8 cellular contexts compared by ENCODE assay signal in the genomic region with DNA sequence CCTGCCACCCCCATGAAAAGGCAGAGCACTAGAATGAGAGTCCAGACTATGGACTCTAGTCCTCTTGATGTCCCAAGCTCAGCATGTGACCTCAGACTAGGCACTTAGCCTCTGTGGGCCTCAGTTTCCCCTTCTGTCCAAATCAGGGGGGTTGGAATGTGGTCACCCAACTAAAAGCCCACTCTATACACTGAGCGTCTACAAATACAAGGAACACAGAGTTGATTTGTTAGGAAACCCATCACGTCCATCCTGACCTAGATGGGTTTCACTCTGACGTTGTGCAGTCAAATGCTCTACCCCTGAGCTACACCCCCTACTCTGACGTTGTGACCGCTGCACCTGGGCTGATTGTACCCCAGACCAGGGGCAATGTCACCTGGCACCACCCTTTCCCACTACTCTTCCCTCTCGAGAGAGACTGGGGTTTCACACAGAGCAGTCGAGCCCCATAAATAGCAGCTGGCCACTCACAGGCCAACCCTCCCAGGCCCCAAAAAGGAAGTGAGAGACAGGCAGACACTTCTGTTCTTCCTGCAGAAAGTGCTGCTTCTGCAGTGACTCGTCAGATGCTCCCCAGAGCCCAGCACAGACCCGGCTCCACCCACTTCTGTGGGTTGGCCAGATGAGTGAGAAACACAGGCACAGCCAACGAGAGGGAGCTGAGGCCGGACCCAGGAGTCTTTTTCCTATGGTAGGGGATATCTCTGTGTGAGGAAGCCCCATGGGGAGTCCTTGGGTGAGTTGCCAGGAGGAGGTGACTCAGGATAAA. TPM values are rescaled to one million over a fixed set of nuclear protein-coding genes. Genes with fewer than 3 reads are reported as not detected.
DNase-seq lines count a peak whose midpoint lies in the region; ATAC-seq, FAIRE-seq and TF ChIP-seq lines count a peak whose summit lies in the region.

No MANE protein-coding gene starts in this region.

- no peak for FAIRE-seq in A549 (lab: Jason Lieb, UNC)

- DNase-seq in A549 (ENCODE audit: low read depth in 1 of 2, low spot score in 1 of 2): peak; percentile 59 to 74
- peak; percentile 32 for DNase-seq in RKO (ENCODE audit: low spot score)
- DNase-seq in activated effector memory CD4-positive, alpha-beta T cell treated with anti-CD3 and anti-CD28 coated beads, Interleukin-2, amount 50 U/mL, for 16 hours: peak; percentile 83
- DNase-seq in left ventricle myocardium superior: peak; percentile 78
- DNase-seq in stimulated activated CD4-positive, alpha-beta T cell treated with anti-CD3 and anti-CD28 coated beads, Interleukin-12 subunit alpha, Interleukin-12 subunit beta, amount 100 ng/mL, for 24 hours (ENCODE audit: low read depth in 2 of 2): peak; percentile 31 to 53
- DNase-seq in NCI-H187 (lab: John Stamatoyannopoulos, UW): no peak

- no peak for TF ChIP-seq POLR2A in A549 (IDR thresholded peaks at IDR 0.05; ENCODE audit: low read length)

- intact Hi-C loops in left ventricle myocardium superior (cut with micrococcal nuclease): no loop called here

- TF ChIP-seq EP300 in A549 (IDR thresholded peaks at IDR 0.05): no peak

- CTCF ChIA-PET in A549 (lab: Yijun Ruan, JAX): interaction anchor here (0.6 to 6.8 kb wide), 6 partner anchors 9 to 247 kb away, joined by 3 to 55 read pairs (median 3); no protein-coding TSS in a partner anchor

- 58% methylated on average over 11 of the region's 11 CpGs for WGBS in A549 (ENCODE audit: missing lambda C conversion rate)

- ATAC-seq in A549 (peak; percentile 54 to 78; a peak in 5 of 6 replicates), GM18873 (IDR thresholded peaks at IDR 0.05; ENCODE audit: low FRiP score, unreplicated experiment) (peak; percentile 62), HG03045 (IDR thresholded peaks at IDR 0.05; ENCODE audit: unreplicated experiment) (peak; percentile 65), left ventricle myocardium superior (peak; percentile 85)

- no peak for TF ChIP-seq RAD21 in A549 (conservative IDR thresholded peaks at IDR 0.05 in 1 of 2, IDR thresholded peaks at IDR 0.05 in 1 of 2)

- H3K27ac ChIP-seq in A549: peak overlapping the region in 1 of 2 experiments; percentile 60; a peak in 2 of 6 replicates

- H3K4me2 ChIP-seq in A549: peak overlapping the region; percentile 24; the same call in 2 of the 3 replicates

- H3K4me3 ChIP-seq in A549: no peak overlapping the region

- POLR2A ChIA-PET in A549 (lab: Yijun Ruan, JAX): no interaction called here

- TF ChIP-seq CTCF in A549 (IDR thresholded peaks at IDR 0.05): no peak

- no peaks in the 10 kb centered on the region for H3K9me3 ChIP-seq in A549

- peaks cover 34% of the 10 kb centered on the region for H3K4me1 ChIP-seq in A549

TF ChIP-seq in A549, 52 proteins besides CTCF, POLR2A, EP300 and RAD21:
- TF ChIP-seq, protein P1, sequence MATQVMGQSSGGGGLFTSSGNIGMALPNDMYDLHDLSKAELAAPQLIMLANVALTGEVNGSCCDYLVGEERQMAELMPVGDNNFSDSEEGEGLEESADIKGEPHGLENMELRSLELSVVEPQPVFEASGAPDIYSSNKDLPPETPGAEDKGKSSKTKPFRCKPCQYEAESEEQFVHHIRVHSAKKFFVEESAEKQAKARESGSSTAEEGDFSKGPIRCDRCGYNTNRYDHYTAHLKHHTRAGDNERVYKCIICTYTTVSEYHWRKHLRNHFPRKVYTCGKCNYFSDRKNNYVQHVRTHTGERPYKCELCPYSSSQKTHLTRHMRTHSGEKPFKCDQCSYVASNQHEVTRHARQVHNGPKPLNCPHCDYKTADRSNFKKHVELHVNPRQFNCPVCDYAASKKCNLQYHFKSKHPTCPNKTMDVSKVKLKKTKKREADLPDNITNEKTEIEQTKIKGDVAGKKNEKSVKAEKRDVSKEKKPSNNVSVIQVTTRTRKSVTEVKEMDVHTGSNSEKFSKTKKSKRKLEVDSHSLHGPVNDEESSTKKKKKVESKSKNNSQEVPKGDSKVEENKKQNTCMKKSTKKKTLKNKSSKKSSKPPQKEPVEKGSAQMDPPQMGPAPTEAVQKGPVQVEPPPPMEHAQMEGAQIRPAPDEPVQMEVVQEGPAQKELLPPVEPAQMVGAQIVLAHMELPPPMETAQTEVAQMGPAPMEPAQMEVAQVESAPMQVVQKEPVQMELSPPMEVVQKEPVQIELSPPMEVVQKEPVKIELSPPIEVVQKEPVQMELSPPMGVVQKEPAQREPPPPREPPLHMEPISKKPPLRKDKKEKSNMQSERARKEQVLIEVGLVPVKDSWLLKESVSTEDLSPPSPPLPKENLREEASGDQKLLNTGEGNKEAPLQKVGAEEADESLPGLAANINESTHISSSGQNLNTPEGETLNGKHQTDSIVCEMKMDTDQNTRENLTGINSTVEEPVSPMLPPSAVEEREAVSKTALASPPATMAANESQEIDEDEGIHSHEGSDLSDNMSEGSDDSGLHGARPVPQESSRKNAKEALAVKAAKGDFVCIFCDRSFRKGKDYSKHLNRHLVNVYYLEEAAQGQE (IDR thresholded peaks at IDR 0.05): no peak
- TF ChIP-seq ZSCAN20 (CRISPR knock-in tag; IDR thresholded peaks at IDR 0.05) (no peak), HOXB5 (CRISPR knock-in tag; IDR thresholded peaks at IDR 0.05) (no peak), KDM1A (IDR thresholded peaks at IDR 0.05; ENCODE audit: low read depth) (no peak), FOSB (CRISPR knock-in tag; IDR thresholded peaks at IDR 0.05) (no peak), FOXS1 (CRISPR knock-in tag; IDR thresholded peaks at IDR 0.05) (no peak), FOSL2 (IDR thresholded peaks at IDR 0.05) (no peak), FOSL2 (CRISPR knock-in tag; IDR thresholded peaks at IDR 0.05) (no peak), KDM5A (IDR thresholded peaks at IDR 0.05) (no peak), NPAS2 (CRISPR knock-in tag; IDR thresholded peaks at IDR 0.05; ENCODE audit: borderline replicate concordance) (no peak), ZNF302 (CRISPR knock-in tag; IDR thresholded peaks at IDR 0.05) (no peak), POLR2AphosphoS2 (conservative IDR thresholded peaks at IDR 0.05; ENCODE audit: low read length) (no peak)

RNA-seq across cellular contexts. Expression of a gene that starts 16.1 kb away (rescaled TPM):
- polyA plus RNA-seq in A549 (2011; rRNA removed) (not detected in 2 replicates), A549 (2017; fragmentation: RNase III; extraction: RNeasy Plus Mini Kit Qiagen cat#74134 plus additional on column Dnase treatment) (not detected in 3 replicates)
- not detected in 2 replicates for polyA plus RNA-seq in A549 (2012; cell fraction: cytosol; rRNA removed)
- not detected in 2 replicates for polyA plus RNA-seq in A549 (2012; cell fraction: nucleus; rRNA removed)
- polyA minus RNA-seq in A549 (2011; rRNA and poly(A)+ RNA removed): not detected in 2 replicates
- total RNA-seq in left ventricle myocardium superior: not detected

RNA-seq across cellular contexts. Expression of a gene that starts 54.2 kb away (rescaled TPM):
- polyA plus RNA-seq in A549 (2011; rRNA removed) (147 and 200 TPM in 2 replicates), A549 (2017; fragmentation: RNase III; extraction: RNeasy Plus Mini Kit Qiagen cat#74134 plus additional on column Dnase treatment) (192 to 240 TPM (median 228 TPM) in 3 replicates)
- polyA plus RNA-seq in A549 (2012; cell fraction: cytosol; rRNA removed): 170 and 183 TPM in 2 replicates
- 347 and 385 TPM in 2 replicates for polyA plus RNA-seq in A549 (2012; cell fraction: nucleus; rRNA removed)
- 215 and 250 TPM in 2 replicates for polyA minus RNA-seq in A549 (2011; rRNA and poly(A)+ RNA removed)
- total RNA-seq in left ventricle myocardium superior: 335 TPM

Comparison
In these comparisons a context has a peak if more than half of its experiments do, and no peak if none do; other contexts are left out.
1. DNase-seq: peak in A549 (2 of 2), RKO (single experiment), activated effector memory CD4-positive, alpha-beta T cell treated with anti-CD3 and anti-CD28 coated beads, Interleukin-2, amount 50 U/mL, for 16 hours (single experiment), left ventricle myocardium superior (single experiment) and stimulated activated CD4-positive, alpha-beta T cell treated with anti-CD3 and anti-CD28 coated beads, Interleukin-12 subunit alpha, Interleukin-12 subunit beta, amount 100 ng/mL, for 24 hours (2 of 2); none in NCI-H187 (0 of 2).
2. Peak in every context shown above with its lines, with median percentiles within 50 percentile points of each other: ATAC-seq.